Comparison of ENCODE assay signal across 25 cellular contexts in genomic region chr10:18685555-18685954, GRCh38.
"Had no signal": no experiment of that assay in that cellular context is flagged by ENCODE, and none has a peak within 500 bp of the region (broad histone marks: within the 10 kb centered on the region; RNA-seq: fewer than 3 reads in every experiment).

No MANE protein-coding gene starts in this region.

- H3K4me3 ChIP-seq: colonic mucosa, coronary artery, dorsolateral prefrontal cortex, esophagus muscularis mucosa, esophagus squamous epithelium, gastrocnemius medialis, gastroesophageal sphincter, heart left ventricle, heart right ventricle had no signal

- H3K27ac ChIP-seq: colonic mucosa, coronary artery, dorsolateral prefrontal cortex, epithelial cell of prostate, esophagus muscularis mucosa, esophagus squamous epithelium, foreskin keratinocyte, gastrocnemius medialis, gastroesophageal sphincter, heart left ventricle, heart right ventricle had no signal

- H3K9me3 Mint-ChIP-seq: dendritic cell treated with granulocyte-macrophage colony-stimulating factor and Interleukin-4, amounts not matched to agents 40 ng/mL and 50 ng/mL, for 4 days; effector memory CD8-positive, alpha-beta T cell; endodermal cell had no signal

- H3K27ac Mint-ChIP-seq: dendritic cell treated with granulocyte-macrophage colony-stimulating factor and Interleukin-4, amounts not matched to agents 40 ng/mL and 50 ng/mL, for 4 days; effector memory CD8-positive, alpha-beta T cell; endodermal cell had no signal

- H3K9me3 ChIP-seq: colonic mucosa, esophagus muscularis mucosa, esophagus squamous epithelium, gastrocnemius medialis, gastroesophageal sphincter, heart left ventricle, heart right ventricle had no signal

- H3K4me1 Mint-ChIP-seq: endodermal cell had no signal

- DNase-seq: colonic mucosa; cortex of kidney; dermis blood vessel endothelial cell; dorsolateral prefrontal cortex; effector CD4-positive, alpha-beta T cell; effector CD8-positive, alpha-beta T cell; effector memory CD4-positive, alpha-beta T cell; effector memory CD8-positive, alpha-beta T cell; endodermal cell; erythroblast; esophagus squamous epithelium; foreskin fibroblast; foreskin keratinocyte; foreskin melanocyte; gastrocnemius medialis; glutamatergic neuron; head of caudate nucleus; heart left ventricle; heart right ventricle had no signal

- H3K27me3 Mint-ChIP-seq: dendritic cell treated with granulocyte-macrophage colony-stimulating factor and Interleukin-4, amounts not matched to agents 40 ng/mL and 50 ng/mL, for 4 days had no signal

- H3K27me3 ChIP-seq: colonic mucosa, dorsolateral prefrontal cortex, esophagus muscularis mucosa, esophagus squamous epithelium, foreskin keratinocyte, gastrocnemius medialis, gastroesophageal sphincter, heart left ventricle had no signal

- H3K4me1 ChIP-seq: colonic mucosa, gastroesophageal sphincter had no signal

- ATAC-seq: effector memory CD8-positive, alpha-beta T cell; esophagus mucosa; foreskin keratinocyte; gastrocnemius medialis; gastroesophageal sphincter; heart left ventricle; heart right ventricle had no signal

- H3K4me3 Mint-ChIP-seq: dendritic cell treated with granulocyte-macrophage colony-stimulating factor and Interleukin-4, amounts not matched to agents 40 ng/mL and 50 ng/mL, for 4 days; effector memory CD8-positive, alpha-beta T cell; endodermal cell had no signal

- H3K36me3 ChIP-seq: colonic mucosa, esophagus squamous epithelium, gastrocnemius medialis, heart left ventricle had no signal
